Comparison of ENCODE assay signal across 11 cellular contexts in the genomic region with DNA sequence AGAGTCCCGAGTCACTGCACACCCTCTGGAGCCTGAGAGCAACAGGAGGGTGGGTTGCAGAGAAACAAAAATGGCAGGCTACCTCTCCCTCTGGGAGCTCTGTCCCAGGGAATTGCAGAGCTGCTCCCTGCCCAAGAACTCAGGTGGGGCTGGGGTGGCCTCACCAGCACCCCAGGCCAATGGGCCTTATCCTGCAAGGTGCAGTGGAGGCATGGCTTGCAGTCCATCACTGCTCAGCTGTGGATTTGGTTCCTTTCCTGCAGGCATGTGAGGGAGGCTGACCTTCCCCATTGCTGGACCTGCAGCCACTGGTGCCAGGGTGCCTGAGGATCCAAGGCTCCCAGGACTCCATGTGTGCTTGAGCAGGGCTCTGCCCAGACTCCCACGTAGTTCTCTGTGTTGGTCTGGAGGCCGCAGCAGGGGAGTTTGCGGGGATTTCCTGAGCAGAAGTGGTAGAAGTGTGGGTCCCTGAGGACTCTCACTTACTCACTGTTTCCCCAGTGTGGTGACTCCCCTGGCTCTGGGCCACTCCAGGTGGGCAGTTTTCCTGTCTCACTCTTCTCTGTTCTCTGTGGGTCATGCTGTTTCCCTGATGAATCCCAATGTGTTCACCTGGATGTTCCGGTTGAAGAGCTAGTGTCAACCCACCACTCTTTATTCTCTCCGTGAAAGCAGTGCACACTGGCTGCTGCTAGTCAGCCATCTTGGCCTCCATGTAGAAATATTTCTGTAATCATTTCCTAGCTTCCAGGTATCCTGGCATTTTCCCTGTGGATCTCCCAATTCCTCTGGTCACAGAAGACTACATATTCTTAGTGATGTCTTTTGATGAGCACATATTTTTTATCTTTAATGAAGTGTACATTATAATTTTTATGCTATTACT.
A peak's percentile ranks its signal among the peaks of the same experiment; 100 is the strongest.
DNase-seq lines count a peak whose midpoint lies in the region; ATAC-seq and TF ChIP-seq lines count a peak whose summit lies in the region.
"Had no signal": no experiment of that assay in that cellular context is flagged by ENCODE, and none has a peak within 500 bp of the region (broad histone marks: within the 10 kb centered on the region; RNA-seq: fewer than 3 reads in every experiment).

No MANE protein-coding gene starts in this region.

- TF ChIP-seq EP300 in sigmoid colon (IDR thresholded peaks at IDR 0.05): no peak

- H3K36me3 ChIP-seq in spleen (peaks cover 0 to 4% (median 0%) of the 10 kb centered on the region in 6 donors), sigmoid colon (no peaks in the 10 kb centered on the region)

- WGBS in spleen, 5 donors: 56 to 62% (median 60%) methylated on average over 5 to 6 of the region's 6 CpGs
- 60 to 77% methylated on average over 6 of the region's 6 CpGs for whole genome bisulfite sequencing in sigmoid colon, 2 donors

- H3K9me3 ChIP-seq in spleen (peaks cover 0 to 23% (median 22%) of the 10 kb centered on the region in 8 donors), sigmoid colon (no peaks in the 10 kb centered on the region)

- intact Hi-C loops in spleen (cut with DNase I; ENCODE audit: low total_unique reads): no loop called here
- intact Hi-C loops in sigmoid colon (cut with DNase I): no loop called here

- H3K4me3 ChIP-seq in spleen (no peak overlapping the region), sigmoid colon (no peak overlapping the region)

- H3K27me3 ChIP-seq in spleen (replicated peaks in 1 of 7) (no peaks in the 10 kb centered on the region), sigmoid colon (no peaks in the 10 kb centered on the region)

- H3K27ac ChIP-seq in spleen (peak overlapping the region in 7 of 8 donors; percentile 46 to 81 (median 70)), sigmoid colon (no peak overlapping the region)

- DNase-seq in spleen (peak; percentile 82), COR-L47 (lab: John Stamatoyannopoulos, UW) (no peak), sigmoid colon (no peak), UCSD-AML1 (lab: John Stamatoyannopoulos, UW; ENCODE audit: unreplicated experiment) (no peak)
- DNase-seq: activated CD4-positive, CD25-positive, alpha-beta regulatory T cell; IMR-90; mesendoderm; NCI-H774 had no signal

- TF ChIP-seq POLR2A in spleen (IDR thresholded peaks at IDR 0.05) (no peak), sigmoid colon (IDR thresholded peaks at IDR 0.05) (no peak)

- TF ChIP-seq CTCF in spleen (IDR thresholded peaks at IDR 0.05 in 8 of 11, conservative IDR thresholded peaks at IDR 0.05 in 3 of 11) (no peak), sigmoid colon (IDR thresholded peaks at IDR 0.05) (no peak)

- ATAC-seq in GM19023 (IDR thresholded peaks at IDR 0.05; ENCODE audit: unreplicated experiment) (peak; percentile 89), GM21825 (IDR thresholded peaks at IDR 0.05; ENCODE audit: unreplicated experiment) (peak; percentile 90), HG03457 (IDR thresholded peaks at IDR 0.05; ENCODE audit: unreplicated experiment) (peak; percentile 89)

- H3K4me1 ChIP-seq in spleen (peaks cover 0 to 59% (median 30%) of the 10 kb centered on the region in 6 donors), sigmoid colon (no peaks in the 10 kb centered on the region)

Comparison
In these comparisons a context has a peak if more than half of its experiments do, and no peak if none do; other contexts are left out.
1. H3K27ac ChIP-seq: peak in spleen (7 of 8); none in sigmoid colon (0 of 4).
2. Peak in every context shown above with its lines, with median percentiles within 50 percentile points of each other: ATAC-seq.